ENCODE assay signal across 8 cellular contexts in genomic region chr4:184453402-184454160, GRCh38. TPM values are rescaled to one million over a fixed set of nuclear protein-coding genes. Genes with fewer than 3 reads are reported as not detected.
DNase-seq lines count a peak whose midpoint lies in the region; ATAC-seq, FAIRE-seq and TF ChIP-seq lines count a peak whose summit lies in the region.

No MANE protein-coding gene starts in this region.

- H3K14ac ChIP-seq in trophoblast cell (ENCODE audit: low read length), result no peak overlapping the region
- no peak overlapping the region for H3K14ac ChIP-seq in neuronal stem cell (ENCODE audit: low read length)

- H3K23ac ChIP-seq in trophoblast cell (ENCODE audit: low read length) (no peak overlapping the region), neuronal stem cell (ENCODE audit: low read depth, low read length, poor library complexity) (no peak overlapping the region)

- peak; percentile 96 for FAIRE-seq in GM12891 (lab: Jason Lieb, UNC)

- DNase-seq in GM12891 (ENCODE audit: insufficient read length, low spot score), result peak; percentile 35
- DNase-seq in GM23338 (ENCODE audit: low spot score), result peak; percentile 47
- DNase-seq in activated CD8-positive, alpha-beta memory T cell treated with anti-CD3 and anti-CD28 coated beads, Interleukin-2, amount 50 U/mL, for 1 hour (ENCODE audit: extremely low read depth), result peak; percentile 29
- peak; percentile 85 for DNase-seq in fibroblast of mammary gland (ENCODE audit: low read depth)
- DNase-seq in trophoblast cell, result peak; percentile 30 to 55
- no peak for DNase-seq in D341Med (ENCODE audit: low spot score)
- no peak for DNase-seq in neuronal stem cell (ENCODE audit: low spot score)

- H3K4me3 ChIP-seq in GM23338, result no peak overlapping the region
- H3K4me3 ChIP-seq in fibroblast of mammary gland (ENCODE audit: control insufficient read depth, low read depth, low read length), result no peak overlapping the region
- no peak overlapping the region for H3K4me3 ChIP-seq in trophoblast cell (ENCODE audit: low read depth, low read length)
- no peak overlapping the region for H3K4me3 ChIP-seq in neuronal stem cell (ENCODE audit: low read length in 2 of 2)

- no peaks in the 10 kb centered on the region for H3K9me3 Mint-ChIP-seq in GM23338

- H3K4me1 Mint-ChIP-seq in GM23338, result peaks cover 75% of the 10 kb centered on the region

- H3K9me2 ChIP-seq in GM23338 (ENCODE audit: insufficient read depth), result no peaks in the 10 kb centered on the region

- H2AFZ ChIP-seq in GM23338 (no peak overlapping the region), trophoblast cell (ENCODE audit: insufficient read depth, low read length, poor library complexity) (no peak overlapping the region), neuronal stem cell (ENCODE audit: low read length) (no peak overlapping the region)

- H4K91ac ChIP-seq in trophoblast cell (ENCODE audit: low read depth, low read length) (no peak overlapping the region), neuronal stem cell (ENCODE audit: low read depth, low read length, poor library complexity) (no peak overlapping the region)

- H2BK12ac ChIP-seq in trophoblast cell (ENCODE audit: low read length), result no peak overlapping the region
- H2BK12ac ChIP-seq in neuronal stem cell (ENCODE audit: low read length), result no peak overlapping the region

- H3K36me3 Mint-ChIP-seq in GM23338 (ENCODE audit: low read depth), result no peaks in the 10 kb centered on the region; the same call in 2 of the 3 replicates

- H4K12ac ChIP-seq in trophoblast cell (ENCODE audit: low read depth, low read length), result no peak overlapping the region

- H3K4me2 ChIP-seq in GM23338 (0 out of 2 replicates have a peak overlapping the region, but pooled peaks have one; percentile 40), trophoblast cell (ENCODE audit: low read length) (no peak overlapping the region), neuronal stem cell (ENCODE audit: insufficient read depth, low read length, poor library complexity, severe bottlenecking) (no peak overlapping the region)

- H3K4me3 Mint-ChIP-seq in GM23338, result no peak overlapping the region

- H3K79me1 ChIP-seq in trophoblast cell (ENCODE audit: low read length) (no peaks in the 10 kb centered on the region), neuronal stem cell (ENCODE audit: low read depth, low read length) (peaks cover 3% of the 10 kb centered on the region)

- H3K18ac ChIP-seq in trophoblast cell (ENCODE audit: low read length) (no peak overlapping the region), neuronal stem cell (ENCODE audit: low read length) (no peak overlapping the region)

- no peaks in the 10 kb centered on the region; the same call in 1 of the 2 replicates for H3F3A ChIP-seq in GM23338 (replicated peaks; ENCODE audit: low read depth)

- peaks cover 6% of the 10 kb centered on the region for H3K27me3 Mint-ChIP-seq in GM23338 (ENCODE audit: insufficient read depth, low read depth, poor library complexity)

- H3K9me3 ChIP-seq in KOPT-K1 (ENCODE audit: insufficient read depth, low read length, poor library complexity, severe bottlenecking) (no peaks in the 10 kb centered on the region), trophoblast cell (ENCODE audit: insufficient read depth, low read depth, low read length) (peaks cover 1% of the 10 kb centered on the region), neuronal stem cell (replicated peaks in 1 of 2; ENCODE audit: control insufficient read depth in 2 of 2, insufficient read depth in 1 of 2, low read depth in 1 of 2, low read length in 2 of 2) (no peaks in the 10 kb centered on the region)

- H3K27me3 ChIP-seq in GM23338 (ENCODE audit: insufficient read depth), result no peaks in the 10 kb centered on the region
- H3K27me3 ChIP-seq in trophoblast cell (ENCODE audit: insufficient read depth, low read length), result no peaks in the 10 kb centered on the region
- H3K27me3 ChIP-seq in neuronal stem cell (ENCODE audit: control insufficient read depth in 3 of 3, insufficient read depth in 3 of 3, low read depth in 1 of 3, low read length in 3 of 3), result no peaks in the 10 kb centered on the region

- H2BK5ac ChIP-seq in trophoblast cell (ENCODE audit: low read depth, low read length, poor library complexity), result no peak overlapping the region
- H2BK5ac ChIP-seq in neuronal stem cell (ENCODE audit: low read length), result no peak overlapping the region

- H2AK5ac ChIP-seq in trophoblast cell (ENCODE audit: low read length) (no peak overlapping the region), neuronal stem cell (ENCODE audit: low read depth, low read length) (no peak overlapping the region)

- WGBS in trophoblast cell (ENCODE audit: extremely low coverage, insufficient coverage, insufficient read length), result no CpG with 5 or more reads among the region's 10 CpGs
- no CpG with 5 or more reads among the region's 10 CpGs for WGBS in neuronal stem cell (ENCODE audit: extremely low coverage in 2 of 2, insufficient read length in 2 of 2, insufficient replicate concordance in 1 of 2), 2 donors

- peak; percentile 33; the same call in 1 of the 2 replicates for TF ChIP-seq POLR2A in GM12891 (IDR thresholded peaks at IDR 0.05; ENCODE audit: low read depth, low read length)

- peak overlapping the region; percentile 1; the same call in 1 of the 2 replicates for H3K27ac Mint-ChIP-seq in GM23338

- H3K4ac ChIP-seq in trophoblast cell (ENCODE audit: low read depth, low read length) (no peak overlapping the region), neuronal stem cell (ENCODE audit: low read length) (no peak overlapping the region)

- H3K9ac ChIP-seq in trophoblast cell (ENCODE audit: low read length), result no peak overlapping the region
- H3K9ac ChIP-seq in neuronal stem cell (ENCODE audit: low read depth, low read length, poor library complexity), result no peak overlapping the region

- H4K8ac ChIP-seq in trophoblast cell (ENCODE audit: low read depth, low read length), result no peak overlapping the region
- H4K8ac ChIP-seq in neuronal stem cell (ENCODE audit: low read depth, low read length), result no peak overlapping the region

- H4K20me1 ChIP-seq in GM23338 (replicated peaks; ENCODE audit: insufficient read depth), result peaks cover 5% of the 10 kb centered on the region; the same call in 1 of the 2 replicates

- peak; percentile 71 for ATAC-seq in GM23338

- H3K4me1 ChIP-seq in GM23338 (ENCODE audit: insufficient read depth), result peaks cover 60% of the 10 kb centered on the region
- H3K4me1 ChIP-seq in trophoblast cell (ENCODE audit: control insufficient read depth in 1 of 2, insufficient read depth in 2 of 2, low read length in 2 of 2), result peaks cover 3 to 5% of the 10 kb centered on the region in 2 experiments
- H3K4me1 ChIP-seq in neuronal stem cell (ENCODE audit: control insufficient read depth in 2 of 2, insufficient read depth in 1 of 2, low read depth in 1 of 2, low read length in 2 of 2), result peaks cover 12 to 17% of the 10 kb centered on the region in 2 donors

- H3K36me3 ChIP-seq in GM23338 (ENCODE audit: insufficient read depth) (no peaks in the 10 kb centered on the region), KOPT-K1 (ENCODE audit: insufficient read depth, low read length) (0 out of 2 replicates have a peak, but pooled peaks cover 5% of the 10 kb centered on the region), trophoblast cell (ENCODE audit: control insufficient read depth in 1 of 2, insufficient read depth in 2 of 2, low read length in 2 of 2) (no peaks in the 10 kb centered on the region), neuronal stem cell (replicated peaks in 1 of 2; ENCODE audit: control insufficient read depth in 2 of 2, insufficient read depth in 2 of 2, low read length in 2 of 2) (peaks cover 0 to 18% of the 10 kb centered on the region in 2 donors)

- H3K79me2 ChIP-seq in GM23338 (replicated peaks; ENCODE audit: insufficient read depth), result peaks cover 93% of the 10 kb centered on the region
- no peaks in the 10 kb centered on the region for H3K79me2 ChIP-seq in trophoblast cell (ENCODE audit: control insufficient read depth, insufficient read depth, low read length, poor library complexity)

- H3K27ac ChIP-seq in GM23338 (ENCODE audit: low read depth) (0 out of 2 replicates have a peak overlapping the region, but pooled peaks have one; percentile 26), KOPT-K1 (ENCODE audit: low read depth, low read length, poor library complexity, severe bottlenecking) (peak overlapping the region; percentile 35), trophoblast cell (ENCODE audit: low read depth, low read length) (no peak overlapping the region), neuronal stem cell (replicated peaks; ENCODE audit: low read length) (no peak overlapping the region)

- H2BK120ac ChIP-seq in trophoblast cell (ENCODE audit: insufficient read depth, low read length, poor library complexity), result no peak overlapping the region
- no peak overlapping the region for H2BK120ac ChIP-seq in neuronal stem cell (ENCODE audit: low read depth, low read length)

- H2BK15ac ChIP-seq in neuronal stem cell (ENCODE audit: low read length), result no peak overlapping the region

- TF ChIP-seq CTCF in GM23338 (conservative IDR thresholded peaks at IDR 0.05; ENCODE audit: low read depth in 2 of 2) (no peak), fibroblast of mammary gland (conservative IDR thresholded peaks at IDR 0.05; ENCODE audit: control insufficient read depth, insufficient read depth, low read depth, low read length) (no peak)

TF ChIP-seq in GM12891, 5 proteins besides CTCF, POLR2A, EP300 and RAD21:
- TF ChIP-seq TAF1 (IDR thresholded peaks at IDR 0.05; ENCODE audit: low read depth, low read length) (peak; percentile 41; the same call in 1 of the 2 replicates), POLR2AphosphoS5 (IDR thresholded peaks at IDR 0.05; ENCODE audit: low read depth, low read length) (no peak)
TF ChIP-seq in GM12891: peak in this region for 1.

TF ChIP-seq in GM23338, 12 proteins besides CTCF, POLR2A, EP300 and RAD21 (continues in another document):
- no peak for TF ChIP-seq POLR2AphosphoS5 (IDR thresholded peaks at IDR 0.05; ENCODE audit: low read depth)
- TF ChIP-seq EZH2 (IDR thresholded peaks at IDR 0.05; ENCODE audit: low read depth, unreplicated experiment), result no peak
- no peak for TF ChIP-seq ETS1 (IDR thresholded peaks at IDR 0.05)
- no peak for TF ChIP-seq STAT1 (IDR thresholded peaks at IDR 0.05; ENCODE audit: unreplicated experiment)
- TF ChIP-seq ZNF331 (CRISPR knock-in tag; IDR thresholded peaks at IDR 0.05; ENCODE audit: low read depth), result no peak

RNA-seq across cellular contexts. Expression of gene IRF2, which starts 20.8 kb away (rescaled TPM):
- 53.8 TPM for polyA plus RNA-seq in GM12891 (2012; ENCODE audit: low read depth, missing spikeins)
- 14.1 and 14.7 TPM in 2 replicates for total RNA-seq in GM23338 (2014; rRNA removed; shearing (Covaris generic))
- polyA plus RNA-seq in GM23338 (2016; fragmentation: Nextera tagmentation; extraction: Ambion mirVana), result 13.6 and 15.0 TPM in 2 replicates
- 5.7 and 5.9 TPM in 2 replicates for polyA plus RNA-seq in trophoblast cell (2013)
- 12.7 TPM for polyA plus RNA-seq in neuronal stem cell (2013, experiment 1 of 2)
- 12.8 TPM for polyA plus RNA-seq in neuronal stem cell (2013, experiment 2 of 2)

Comparison
In these comparisons a context has a peak if more than half of its experiments do, and no peak if none do; other contexts are left out.
1. DNase-seq: peak in GM12891 (single experiment), GM23338 (single experiment), activated CD8-positive, alpha-beta memory T cell treated with anti-CD3 and anti-CD28 coated beads, Interleukin-2, amount 50 U/mL, for 1 hour (single experiment), fibroblast of mammary gland (single experiment) and trophoblast cell (2 of 2); none in D341Med (single experiment) and neuronal stem cell (single experiment).
2. H3K27ac ChIP-seq: peak in GM23338 (single experiment) and KOPT-K1 (single experiment); none in trophoblast cell (single experiment) and neuronal stem cell (single experiment).